Comparison of ENCODE assay signal across 12 cellular contexts in the genomic region with DNA sequence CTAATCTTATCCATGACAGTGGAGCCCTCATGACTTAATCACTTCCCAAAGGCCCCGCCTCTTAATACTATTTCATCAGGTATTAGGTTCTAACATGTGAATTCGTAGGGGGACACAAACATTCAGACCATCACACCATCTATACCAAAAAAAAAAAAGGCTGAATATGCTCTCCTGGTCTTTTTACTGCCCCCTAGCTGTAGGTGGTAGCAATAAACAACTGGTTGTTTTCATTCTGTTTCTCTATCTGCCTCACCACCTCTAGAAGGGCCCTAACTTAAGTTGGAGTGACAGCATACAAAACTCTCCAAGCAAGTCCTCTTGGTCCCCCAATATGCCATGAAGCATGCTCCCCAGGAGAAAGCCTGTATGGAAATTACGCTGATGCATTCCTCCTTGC.
DNase-seq lines count a peak whose midpoint lies in the region; ATAC-seq and TF ChIP-seq lines count a peak whose summit lies in the region.
"Had no signal": no experiment of that assay in that cellular context is flagged by ENCODE, and none has a peak within 500 bp of the region (broad histone marks: within the 10 kb centered on the region; RNA-seq: fewer than 3 reads in every experiment).

No MANE protein-coding gene starts in this region.

- H3K9me3 Mint-ChIP-seq in activated naive CD8-positive, alpha-beta T cell treated with anti-CD3 and anti-CD28 coated beads, Interleukin-2, amount 50 U/mL, for 24 hours: no peaks in the 10 kb centered on the region
- H3K9me3 Mint-ChIP-seq: CD4-positive, alpha-beta memory T cell had no signal

- H3K27me3 ChIP-seq in BE2C: peaks cover 2% of the 10 kb centered on the region; the same call in 1 of the 2 replicates

- no peaks in the 10 kb centered on the region for H3K36me3 ChIP-seq in BE2C

- no peaks in the 10 kb centered on the region for H3K9me3 ChIP-seq in BE2C

- peak; percentile 72 for TF ChIP-seq CTCF in BE2C (IDR thresholded peaks at IDR 0.05; ENCODE audit: low read depth, low read length)
- TF ChIP-seq CTCF in VCaP (conservative IDR thresholded peaks at IDR 0.05): peak; percentile 27; the same call in 1 of the 2 replicates

- DNase-seq in BE2C (no peak), NCI-H2107 (lab: John Stamatoyannopoulos, UW) (no peak), Right ventricle myocardium inferior (ENCODE audit: missing footprints) (no peak), MV-4-11 (lab: John Stamatoyannopoulos, UW) (no peak)
- DNase-seq in activated naive CD8-positive, alpha-beta T cell treated with anti-CD3 and anti-CD28 coated beads, Interleukin-2, amount 50 U/mL, for 24 hours: no peak
- DNase-seq: CD4-positive, alpha-beta memory T cell had no signal

- ATAC-seq in GM18517 (IDR thresholded peaks at IDR 0.05; ENCODE audit: unreplicated experiment): peak; percentile 54
- peak; percentile 72 for ATAC-seq in HG03342 (IDR thresholded peaks at IDR 0.05; ENCODE audit: unreplicated experiment)
- ATAC-seq in Right ventricle myocardium inferior: no peak
- no peak for ATAC-seq in activated naive CD8-positive, alpha-beta T cell treated with anti-CD3 and anti-CD28 coated beads, Interleukin-2, amount 50 U/mL, for 24 hours
- ATAC-seq: activated CD4-positive, CD25-positive, alpha-beta regulatory T cell treated with anti-CD3 and anti-CD28 coated beads, Interleukin-2, amount 50 U/mL, for 24 hours had no signal

- H3K4me3 Mint-ChIP-seq in activated naive CD8-positive, alpha-beta T cell treated with anti-CD3 and anti-CD28 coated beads, Interleukin-2, amount 50 U/mL, for 24 hours: no peak overlapping the region
- H3K4me3 Mint-ChIP-seq: brain; CD4-positive, alpha-beta memory T cell had no signal

- H3K27me3 Mint-ChIP-seq in activated naive CD8-positive, alpha-beta T cell treated with anti-CD3 and anti-CD28 coated beads, Interleukin-2, amount 50 U/mL, for 24 hours: peaks cover 7% of the 10 kb centered on the region
- H3K27me3 Mint-ChIP-seq: brain had no signal

- H3K27ac Mint-ChIP-seq in activated naive CD8-positive, alpha-beta T cell treated with anti-CD3 and anti-CD28 coated beads, Interleukin-2, amount 50 U/mL, for 24 hours: no peak overlapping the region
- H3K27ac Mint-ChIP-seq: CD4-positive, alpha-beta memory T cell had no signal

- no peak overlapping the region for H3K27ac ChIP-seq in VCaP
- H3K27ac ChIP-seq: parathyroid adenoma had no signal

- no peak overlapping the region for H3K4me3 ChIP-seq in BE2C (ENCODE audit: low read depth, low read length)

- H3K4me1 Mint-ChIP-seq in activated naive CD8-positive, alpha-beta T cell treated with anti-CD3 and anti-CD28 coated beads, Interleukin-2, amount 50 U/mL, for 24 hours: no peaks in the 10 kb centered on the region
- H3K4me1 Mint-ChIP-seq: CD4-positive, alpha-beta memory T cell had no signal

- H3K4me1 ChIP-seq in BE2C: no peaks in the 10 kb centered on the region
- H3K4me1 ChIP-seq: parathyroid adenoma had no signal

- no peaks in the 10 kb centered on the region for H3K36me3 Mint-ChIP-seq in activated naive CD8-positive, alpha-beta T cell treated with anti-CD3 and anti-CD28 coated beads, Interleukin-2, amount 50 U/mL, for 24 hours (ENCODE audit: low read depth)
- H3K36me3 Mint-ChIP-seq: brain; CD4-positive, alpha-beta memory T cell had no signal

- intact Hi-C loops in Right ventricle myocardium inferior (cut with DNase I): no loop called here

Comparison
In these comparisons a context has a peak if more than half of its experiments do, and no peak if none do; other contexts are left out.
1. ATAC-seq: peak in GM18517 (single experiment) and HG03342 (single experiment); none in Right ventricle myocardium inferior (single experiment) and activated naive CD8-positive, alpha-beta T cell treated with anti-CD3 and anti-CD28 coated beads, Interleukin-2, amount 50 U/mL, for 24 hours (single experiment).